Comparison of ENCODE assay signal across 29 cellular contexts in genomic region chr7:47330561-47331178, GRCh38.
DNase-seq lines count a peak whose midpoint lies in the region; ATAC-seq and TF ChIP-seq lines count a peak whose summit lies in the region.
"Had no signal": no experiment of that assay in that cellular context is flagged by ENCODE, and none has a peak within 500 bp of the region (broad histone marks: within the 10 kb centered on the region; RNA-seq: fewer than 3 reads in every experiment).

No MANE protein-coding gene starts in this region.

- H3K4me1 Mint-ChIP-seq in neural progenitor cell: peaks cover 72% of the 10 kb centered on the region
- H3K4me1 Mint-ChIP-seq: CD4-positive, alpha-beta memory T cell had no signal

- H3K9me3 ChIP-seq in right atrium auricular region: no peaks in the 10 kb centered on the region
- H3K9me3 ChIP-seq in neural progenitor cell (ENCODE audit: low read depth): no peaks in the 10 kb centered on the region
- no peaks in the 10 kb centered on the region for H3K9me3 ChIP-seq in upper lobe of right lung
- H3K9me3 ChIP-seq: mucosa of descending colon, testis had no signal

- H3K4me1 ChIP-seq in right atrium auricular region: peaks cover 0 to 82% of the 10 kb centered on the region in 2 donors
- H3K4me1 ChIP-seq in neural progenitor cell: peaks cover 46% of the 10 kb centered on the region
- H3K4me1 ChIP-seq in upper lobe of right lung: peaks cover 67% of the 10 kb centered on the region

- peaks cover 26% of the 10 kb centered on the region for H3F3A ChIP-seq in neural progenitor cell (ENCODE audit: low read depth)

- no peak overlapping the region for H3K4me2 ChIP-seq in neural progenitor cell

- H3K36me3 Mint-ChIP-seq in neural progenitor cell: peaks cover 4% of the 10 kb centered on the region
- H3K36me3 Mint-ChIP-seq: CD4-positive, alpha-beta memory T cell had no signal

- H3K79me2 ChIP-seq in neural progenitor cell (ENCODE audit: low read depth): no peaks in the 10 kb centered on the region

- DNase-seq in right atrium auricular region (ENCODE audit: low spot score): peak; percentile 38
- no peak for DNase-seq in Right ventricle myocardium inferior (ENCODE audit: missing footprints)
- DNase-seq in islet precursor cell: peak; percentile 28
- DNase-seq in neural progenitor cell (ENCODE audit: low spot score): no peak
- DNase-seq in upper lobe of right lung: no peak
- DNase-seq in cerebellum (ENCODE audit: low spot score): no peak
- DNase-seq in iPS-NIHi11 (ENCODE audit: low spot score): no peak
- DNase-seq: activated B cell treated with CpG ODN at 0.5 μM for 24 hours; activated CD4-positive, alpha-beta T cell treated with anti-CD3 and anti-CD28 coated beads, Interleukin-2, amount 50 U/mL, for 1 hour; activated naive CD4-positive, alpha-beta T cell; activated T-cell treated with anti-CD3 and anti-CD28 coated beads, Interleukin-2, amount 50 U/mL, for 72 hours; CD4-positive, alpha-beta memory T cell; DMS 273 treated with DMSO at 0.1 percent for 48 hours; effector CD8-positive, alpha-beta T cell; erythroblast; GM23248; left cardiac atrium; mucosa of descending colon; NCI-H1092 treated with DMSO at 0.1 percent for 48 hours; NCI-H187; NCI-H2171; NCI-H524; PC-3; SHP77; stimulated activated CD4-positive, alpha-beta T cell treated with anti-CD3 and anti-CD28 coated beads, Interleukin-15, amount 100 ng/mL, for 24 hours; stimulated activated naive CD4-positive, alpha-beta T cell treated with Interleukin-2 at 50 U/mL for 16 hours; T1000; testis had no signal

- H3K4me3 ChIP-seq in right atrium auricular region (no peak overlapping the region), neural progenitor cell (no peak overlapping the region), upper lobe of right lung (no peak overlapping the region)
- H3K4me3 ChIP-seq: GM23248, mucosa of descending colon, testis had no signal

- H3K27me3 ChIP-seq in right atrium auricular region (no peaks in the 10 kb centered on the region), neural progenitor cell (no peaks in the 10 kb centered on the region), upper lobe of right lung (no peaks in the 10 kb centered on the region)
- H3K27me3 ChIP-seq: testis had no signal

- H4K20me1 ChIP-seq in neural progenitor cell (ENCODE audit: low read depth): peaks cover 19% of the 10 kb centered on the region

- H3K9me3 Mint-ChIP-seq in neural progenitor cell: no peaks in the 10 kb centered on the region
- H3K9me3 Mint-ChIP-seq: activated B cell treated with CpG ODN at 0.5 μM for 24 hours; activated T-cell treated with anti-CD3 and anti-CD28 coated beads, Interleukin-2, amount 50 U/mL, for 72 hours had no signal

- no peak overlapping the region for H2AFZ ChIP-seq in neural progenitor cell (replicated peaks)
- H2AFZ ChIP-seq: GM23248 had no signal

- no peak overlapping the region for H3K9ac ChIP-seq in neural progenitor cell
- H3K9ac ChIP-seq: GM23248 had no signal

- H3K27ac Mint-ChIP-seq in neural progenitor cell: peak overlapping the region; percentile 88
- H3K27ac Mint-ChIP-seq: activated B cell treated with CpG ODN at 0.5 μM for 24 hours; activated T-cell treated with anti-CD3 and anti-CD28 coated beads, Interleukin-2, amount 50 U/mL, for 72 hours; CD4-positive, alpha-beta memory T cell had no signal

- intact Hi-C loops in Right ventricle myocardium inferior (cut with DNase I): no loop called here
- intact Hi-C loops in upper lobe of right lung (cut with DNase I): no loop called here

- no peaks in the 10 kb centered on the region for H3K36me3 ChIP-seq in right atrium auricular region
- H3K36me3 ChIP-seq in neural progenitor cell: no peaks in the 10 kb centered on the region
- H3K36me3 ChIP-seq in upper lobe of right lung: peaks cover 18% of the 10 kb centered on the region

- peaks cover 3% of the 10 kb centered on the region for H3K27me3 Mint-ChIP-seq in neural progenitor cell (ENCODE audit: insufficient read depth, low read depth)
- H3K27me3 Mint-ChIP-seq: activated B cell treated with CpG ODN at 0.5 μM for 24 hours; CD4-positive, alpha-beta memory T cell had no signal

- no peak overlapping the region for H3K4me3 Mint-ChIP-seq in neural progenitor cell
- H3K4me3 Mint-ChIP-seq: activated B cell treated with CpG ODN at 0.5 μM for 24 hours; activated T-cell treated with anti-CD3 and anti-CD28 coated beads, Interleukin-2, amount 50 U/mL, for 72 hours; CD4-positive, alpha-beta memory T cell had no signal

- TF ChIP-seq CTCF in right atrium auricular region (IDR thresholded peaks at IDR 0.05): no peak
- TF ChIP-seq CTCF in neural progenitor cell (IDR thresholded peaks at IDR 0.05): no peak
- TF ChIP-seq CTCF in upper lobe of right lung (IDR thresholded peaks at IDR 0.05): no peak

- ATAC-seq in Right ventricle myocardium inferior: no peak
- ATAC-seq in upper lobe of right lung: no peak
- no peak for ATAC-seq in GM18502 (IDR thresholded peaks at IDR 0.05; ENCODE audit: poor library complexity, unreplicated experiment)
- ATAC-seq: activated T-cell treated with anti-CD3 and anti-CD28 coated beads, Interleukin-2, amount 50 U/mL, for 72 hours; left cardiac atrium; mucosa of descending colon had no signal

- H3K27ac ChIP-seq in right atrium auricular region (peak overlapping the region; percentile 76 to 96), neural progenitor cell (no peak overlapping the region), upper lobe of right lung (peak overlapping the region; percentile 81)
- H3K27ac ChIP-seq: GM23248, testis had no signal

Comparison
In these comparisons a context has a peak if more than half of its experiments do, and no peak if none do; other contexts are left out.
1. DNase-seq: peak in right atrium auricular region (single experiment) and islet precursor cell (single experiment); none in Right ventricle myocardium inferior (single experiment), neural progenitor cell (single experiment), upper lobe of right lung (single experiment), cerebellum (single experiment) and iPS-NIHi11 (single experiment).